9 cellular contexts compared by ENCODE assay signal in genomic region chr22:22687638-22688500, GRCh38. TPM values are rescaled to one million over a fixed set of nuclear protein-coding genes. Genes with fewer than 3 reads are reported as not detected.
A peak's percentile ranks its signal among the peaks of the same experiment; 100 is the strongest.
DNase-seq lines count a peak whose midpoint lies in the region; ATAC-seq and TF ChIP-seq lines count a peak whose summit lies in the region.
"Had no signal": no experiment of that assay in that cellular context is flagged by ENCODE, and none has a peak within 500 bp of the region (broad histone marks: within the 10 kb centered on the region; RNA-seq: fewer than 3 reads in every experiment).

No MANE protein-coding gene starts in this region.

- DNase-seq in AG08396 (ENCODE audit: low spot score) (peak; percentile 39), GM06990 (ENCODE audit: extremely low read depth, insufficient read length) (no peak), NCI-H2171 treated with DMSO at 0.1 percent for 48 hours (lab: John Stamatoyannopoulos, UW) (peak; percentile 46), astrocyte of the cerebellum (ENCODE audit: low read depth) (peak; percentile 15), hippocampal formation (lab: John Stamatoyannopoulos, UW) (peak; percentile 5 to 8), occipital lobe (lab: John Stamatoyannopoulos, UW) (no peak)
- peak; percentile 34 for DNase-seq in stimulated activated CD8-positive, alpha-beta memory T cell treated with anti-CD3 and anti-CD28 coated beads, Interleukin-4, amount 100 ng/mL, for 48 hours

- H3K36me3 ChIP-seq in GM06990 (ENCODE audit: control insufficient read depth, insufficient read depth, low read length) = no peaks in the 10 kb centered on the region

- no peak for ATAC-seq in GM19328 (IDR thresholded peaks at IDR 0.05; ENCODE audit: unreplicated experiment)

- TF ChIP-seq CTCF in GM06990 (IDR thresholded peaks at IDR 0.05; ENCODE audit: insufficient read depth, low read length, poor library complexity, severe bottlenecking) (peak; percentile 65), astrocyte of the cerebellum (IDR thresholded peaks at IDR 0.05; ENCODE audit: low read depth, low read length, missing control alignments) (peak; percentile 90)

- in situ Hi-C loops in astrocyte of the cerebellum (cut with HindIII; ENCODE audit: low sequenced_read_pairs) = no loop called here

- no peak overlapping the region for H3K4me3 ChIP-seq in GM06990 (replicated peaks; ENCODE audit: low read depth, low read length)
- H3K4me3 ChIP-seq in astrocyte of the cerebellum (ENCODE audit: low read depth, low read length) = no peak overlapping the region

- no peaks in the 10 kb centered on the region for H3K27me3 ChIP-seq in GM06990 (replicated peaks; ENCODE audit: control insufficient read depth, insufficient read depth, low read length)

RNA-seq across cellular contexts. Expression of gene GGTLC2, which starts 43.5 kb away (rescaled TPM):
- not detected for total RNA-seq in occipital lobe
- total RNA-seq: temporal lobe had no signal

Comparison
In these comparisons a context has a peak if more than half of its experiments do, and no peak if none do; other contexts are left out.
1. DNase-seq: peak in AG08396 (single experiment), NCI-H2171 treated with DMSO at 0.1 percent for 48 hours (single experiment), astrocyte of the cerebellum (single experiment), hippocampal formation (2 of 2) and stimulated activated CD8-positive, alpha-beta memory T cell treated with anti-CD3 and anti-CD28 coated beads, Interleukin-4, amount 100 ng/mL, for 48 hours (single experiment); none in GM06990 (single experiment) and occipital lobe (single experiment).